Comparison of ENCODE assay signal across 21 cellular contexts in the genomic region with DNA sequence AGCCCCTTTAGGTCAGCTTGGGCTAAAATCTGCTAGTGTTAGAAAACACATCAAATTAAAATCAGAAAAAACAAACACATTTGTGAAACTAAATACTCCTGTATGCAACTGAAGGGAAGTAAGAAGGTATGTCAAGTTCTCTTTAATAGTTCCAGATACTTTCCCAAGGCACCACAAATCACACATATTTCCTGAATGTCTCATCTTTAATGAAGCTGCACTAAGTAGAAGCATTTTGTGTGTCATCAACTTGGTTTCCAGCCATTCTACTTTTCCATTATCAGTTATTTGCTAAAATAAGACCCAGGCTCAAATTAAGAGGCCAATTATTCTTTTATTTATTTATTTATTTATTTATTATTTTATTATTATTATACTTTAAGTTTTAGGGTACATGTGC. TPM values are rescaled to one million over a fixed set of nuclear protein-coding genes. Genes with fewer than 3 reads are reported as not detected.
DNase-seq lines count a peak whose midpoint lies in the region; ATAC-seq, FAIRE-seq and TF ChIP-seq lines count a peak whose summit lies in the region.
"Had no signal": no experiment of that assay in that cellular context is flagged by ENCODE, and none has a peak within 500 bp of the region (broad histone marks: within the 10 kb centered on the region; RNA-seq: fewer than 3 reads in every experiment).

No MANE protein-coding gene starts in this region.

- no peak for TF ChIP-seq CTCF in choroid plexus epithelial cell (conservative IDR thresholded peaks at IDR 0.05; ENCODE audit: low read depth, low read length)

- H3K4me3 ChIP-seq in choroid plexus epithelial cell (ENCODE audit: low read depth, low read length) = no peak overlapping the region
- H3K4me3 ChIP-seq: BLaER1 treated with 17β-estradiol and CSF1 and Interleukin-3, amounts not matched to agents 10 nM and 100 nM; coronary artery; lung; pancreas; testis had no signal

- DNase-seq in EL (peak; percentile 79), RCC 7860 (ENCODE audit: low spot score) (peak; percentile 18), choroid plexus epithelial cell (ENCODE audit: low read depth) (peak; percentile 24), renal cortical epithelial cell (ENCODE audit: low read depth) (peak; percentile 91), left ventricle myocardium superior (no peak)
- DNase-seq: anterior cingulate cortex, glutamatergic neuron, NCI-H1694, pancreas, T-helper 2 cell, testis had no signal

- intact Hi-C loops in left ventricle myocardium superior (cut with micrococcal nuclease) = no loop called here

- FAIRE-seq in RCC 7860 (lab: Jason Lieb, UNC) = peak; percentile 86
- FAIRE-seq: endothelial cell of umbilical vein, H54, pancreas had no signal

- ATAC-seq in HG03469 (IDR thresholded peaks at IDR 0.05; ENCODE audit: unreplicated experiment) (no peak), HG03139 (IDR thresholded peaks at IDR 0.05; ENCODE audit: unreplicated experiment) (no peak), GM18868 (IDR thresholded peaks at IDR 0.05; ENCODE audit: unreplicated experiment) (no peak), left ventricle myocardium superior (no peak)
- ATAC-seq: activated CD4-positive, CD25-positive, alpha-beta regulatory T cell treated with anti-CD3 and anti-CD28 coated beads, Interleukin-2, amount 50 U/mL, for 24 hours; pancreas; Right ventricle myocardium inferior had no signal

RNA-seq across cellular contexts. Expression of gene CRB1, which starts 34.7 kb away (rescaled TPM):
- total RNA-seq in renal cortical epithelial cell (0.25 TPM in 1 of 2 replicates, not detected in the other), left ventricle myocardium superior (0.79 TPM)
- total RNA-seq: endothelial cell of umbilical vein had no signal
